ENCODE assay signal across 14 cellular contexts in genomic region chr18:8750954-8751415, GRCh38. TPM values are rescaled to one million over a fixed set of nuclear protein-coding genes. Genes with fewer than 3 reads are reported as not detected.
DNase-seq lines count a peak whose midpoint lies in the region; ATAC-seq lines count a peak whose summit lies in the region.
"Had no signal": no experiment of that assay in that cellular context is flagged by ENCODE, and none has a peak within 500 bp of the region (broad histone marks: within the 10 kb centered on the region; RNA-seq: fewer than 3 reads in every experiment).

No MANE protein-coding gene starts in this region.

- DNase-seq in A172 (ENCODE audit: low spot score) (peak; percentile 78), HT1080 (ENCODE audit: low read depth) (peak; percentile 86), ecto neural progenitor cell (ENCODE audit: low spot score) (peak; percentile 28), SJCRH30 (no peak)
- DNase-seq: ACHN, MV-4-11, NCI-H774, T-cell had no signal

- 94 to 97% methylated on average over 5 to 8 of the region's 8 CpGs for WGBS in mesodermal cell (ENCODE audit: insufficient coverage in 2 of 2), 2 experiments

- H3K9me3 ChIP-seq in mesodermal cell (ENCODE audit: control insufficient read depth, low read length) (no peaks in the 10 kb centered on the region), SJCRH30 (replicated peaks) (no peaks in the 10 kb centered on the region)

- H3K27ac ChIP-seq in mesodermal cell (ENCODE audit: low read depth, low read length, severe bottlenecking): peak overlapping the region; percentile 10
- H3K27ac ChIP-seq in SJCRH30: no peak overlapping the region
- H3K27ac ChIP-seq: cardiac muscle cell had no signal

- H3K27me3 ChIP-seq in SJCRH30: no peaks in the 10 kb centered on the region
- H3K27me3 ChIP-seq: cardiac muscle cell had no signal

- peaks cover 37% of the 10 kb centered on the region for H3K4me1 ChIP-seq in mesodermal cell (ENCODE audit: control insufficient read depth, insufficient read depth, low read length, poor library complexity, severe bottlenecking)
- H3K4me1 ChIP-seq in SJCRH30: no peaks in the 10 kb centered on the region

- H3K4me3 ChIP-seq in mesodermal cell (ENCODE audit: extremely low read depth, insufficient read depth, low read length, poor library complexity, severe bottlenecking) (no peak overlapping the region), SJCRH30 (no peak overlapping the region)
- H3K4me3 ChIP-seq: cardiac muscle cell had no signal

- peaks cover 18% of the 10 kb centered on the region for H3K36me3 ChIP-seq in mesodermal cell (ENCODE audit: control insufficient read depth, insufficient read depth, low read length)
- H3K36me3 ChIP-seq in SJCRH30: no peaks in the 10 kb centered on the region
- H3K36me3 ChIP-seq: cardiac muscle cell had no signal

- ATAC-seq in HG03521 (IDR thresholded peaks at IDR 0.05; ENCODE audit: unreplicated experiment) (no peak), HG03280 (IDR thresholded peaks at IDR 0.05; ENCODE audit: unreplicated experiment) (no peak), GM21528 (IDR thresholded peaks at IDR 0.05; ENCODE audit: low FRiP score, unreplicated experiment) (no peak)
- ATAC-seq: HCT116, T-cell had no signal

RNA-seq across cellular contexts. Expression of gene MTCL1, which starts 45.6 kb away (rescaled TPM):
- total RNA-seq in A172 (2014; rRNA removed; shearing (Covaris generic)): 33.6 and 39.6 TPM in 2 replicates
- total RNA-seq in HT1080 (2014; rRNA removed; shearing (Covaris generic)): 20.5 and 28.8 TPM in 2 replicates
- 14.9 and 20.4 TPM in 2 replicates for polyA plus RNA-seq in HT1080 (2015; cell fraction: cytosol; rRNA removed)
- 83.5 and 92.9 TPM in 2 replicates for polyA plus RNA-seq in HT1080 (2015; cell fraction: nucleus; rRNA removed)
- 8.7 TPM for polyA plus RNA-seq in mesodermal cell (2013, experiment 1 of 2)
- polyA plus RNA-seq in mesodermal cell (2013, experiment 2 of 2): 7.6 TPM
- total RNA-seq in SJCRH30 (2014; rRNA removed; shearing (Covaris generic)): 9.6 and 9.8 TPM in 2 replicates

Comparison
In these comparisons a context has a peak if more than half of its experiments do, and no peak if none do; other contexts are left out.
1. DNase-seq: peak in A172 (single experiment), HT1080 (single experiment) and ecto neural progenitor cell (single experiment); none in SJCRH30 (0 of 2).